ENCODE assay signal across 12 cellular contexts in the genomic region with DNA sequence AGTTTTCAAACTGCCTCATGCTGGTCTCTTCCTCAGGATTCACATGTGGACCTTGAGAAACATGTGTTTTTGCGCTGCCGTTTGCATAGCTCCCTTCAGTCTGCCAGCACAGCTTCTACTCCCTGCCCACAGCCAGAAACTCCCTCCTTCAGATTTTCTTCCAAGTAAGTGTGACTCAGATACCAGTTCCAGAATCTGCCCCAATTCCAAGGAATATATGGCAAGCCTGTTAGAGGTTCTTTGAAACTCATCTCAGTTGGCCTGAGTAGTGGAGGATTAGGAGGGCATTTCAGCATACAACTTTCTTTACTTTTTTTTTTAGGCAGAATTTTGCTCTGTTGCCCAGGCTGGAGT.
DNase-seq lines count a peak whose midpoint lies in the region; ATAC-seq and TF ChIP-seq lines count a peak whose summit lies in the region.
"Had no signal": no experiment of that assay in that cellular context is flagged by ENCODE, and none has a peak within 500 bp of the region (broad histone marks: within the 10 kb centered on the region; RNA-seq: fewer than 3 reads in every experiment).

No MANE protein-coding gene starts in this region.

- H3K27ac ChIP-seq in esophagus (ENCODE audit: low read depth in 2 of 2, low read length in 1 of 2): peak overlapping the region; percentile 26 to 49
- peak overlapping the region; percentile 89 for H3K27ac ChIP-seq in osteoblast (ENCODE audit: low read depth, low read length)
- H3K27ac ChIP-seq: prostate gland had no signal

- TF ChIP-seq CTCF in AG10803 (conservative IDR thresholded peaks at IDR 0.05; ENCODE audit: low read length) (no peak), osteoblast (IDR thresholded peaks at IDR 0.05; ENCODE audit: extremely low read depth, low read depth, low read length) (no peak), GM10248 (IDR thresholded peaks at IDR 0.05; ENCODE audit: control extremely low read depth, extremely low read depth, low read depth, missing control alignments) (no peak)

- peaks cover 0 to 1% of the 10 kb centered on the region in 2 donors for H3K9me3 ChIP-seq in esophagus (ENCODE audit: control insufficient read depth in 2 of 2, insufficient read depth in 1 of 2, low read depth in 1 of 2, low read length in 1 of 2)
- no peaks in the 10 kb centered on the region for H3K9me3 ChIP-seq in osteoblast (ENCODE audit: low read depth, low read length)
- H3K9me3 ChIP-seq: prostate gland had no signal

- no peak overlapping the region for H2AFZ ChIP-seq in osteoblast (ENCODE audit: low read length)

- WGBS in esophagus, 2 donors: 32 to 73% methylated on average over 2 of the region's 2 CpGs

- no peaks in the 10 kb centered on the region for H4K20me1 ChIP-seq in osteoblast (ENCODE audit: insufficient read depth, low read length)

- no peak for ATAC-seq in HG02970 (IDR thresholded peaks at IDR 0.05; ENCODE audit: low FRiP score, unreplicated experiment)

- no peak overlapping the region for H3K4me2 ChIP-seq in osteoblast (ENCODE audit: insufficient read depth, low read length)

- POLR2A ChIA-PET in GM10248 (lab: Yijun Ruan, JAX): no interaction called here

- H3K36me3 ChIP-seq in esophagus (ENCODE audit: control insufficient read depth in 2 of 2, insufficient read depth in 2 of 2, low read length in 1 of 2) (no peaks in the 10 kb centered on the region), osteoblast (ENCODE audit: insufficient read depth, low read length) (no peaks in the 10 kb centered on the region)
- H3K36me3 ChIP-seq: prostate gland had no signal

- H3K4me3 ChIP-seq in AG10803 (ENCODE audit: low read length) (no peak overlapping the region), esophagus (ENCODE audit: low read depth in 1 of 2, low read length in 2 of 2) (no peak overlapping the region), osteoblast (ENCODE audit: insufficient read depth, low read length) (no peak overlapping the region)
- H3K4me3 ChIP-seq: prostate gland had no signal

- no peaks in the 10 kb centered on the region for H3K79me2 ChIP-seq in osteoblast (ENCODE audit: insufficient read depth, low read length)

- peak; percentile 97 for DNase-seq in AG10803 (ENCODE audit: low read depth)
- DNase-seq in NCI-H226: peak; percentile 78
- peak; percentile 83 for DNase-seq in osteoblast (ENCODE audit: insufficient read length, low spot score, missing footprints)
- DNase-seq in SW480 (ENCODE audit: low spot score): no peak
- DNase-seq in DMS53 treated with DMSO at 0.1 percent for 48 hours (lab: John Stamatoyannopoulos, UW; ENCODE audit: unreplicated experiment): no peak
- no peak for DNase-seq in GM10248 (ENCODE audit: extremely low spot score)
- DNase-seq: activated naive CD4-positive, alpha-beta T cell treated with Interleukin-2 at 50 U/mL for 16 hours; cerebellar nuclear complex; erythroblast had no signal

- H3K27me3 ChIP-seq in esophagus (ENCODE audit: control insufficient read depth in 1 of 2, insufficient read depth in 2 of 2, low read length in 2 of 2) (no peaks in the 10 kb centered on the region), osteoblast (ENCODE audit: insufficient read depth, low read length) (no peaks in the 10 kb centered on the region)

- CTCF ChIA-PET in GM10248 (lab: Yijun Ruan, JAX): interaction anchor here (2.4 kb wide), 1 partner anchor 13 kb away, joined by 14 read pairs; no protein-coding TSS in a partner anchor

- H3K4me1 ChIP-seq in esophagus (ENCODE audit: control insufficient read depth in 2 of 2, insufficient read depth in 2 of 2, low read length in 1 of 2) (peaks cover 0 to 2% of the 10 kb centered on the region in 2 donors), osteoblast (ENCODE audit: insufficient read depth, low read length) (peaks cover 40% of the 10 kb centered on the region)
- H3K4me1 ChIP-seq: prostate gland had no signal

Comparison
In these comparisons a context has a peak if more than half of its experiments do, and no peak if none do; other contexts are left out.
1. DNase-seq: peak in AG10803 (single experiment), NCI-H226 (single experiment) and osteoblast (single experiment); none in SW480 (single experiment), DMS53 treated with DMSO at 0.1 percent for 48 hours (single experiment) and GM10248 (single experiment).